19 cellular contexts compared by ENCODE assay signal in the genomic region with DNA sequence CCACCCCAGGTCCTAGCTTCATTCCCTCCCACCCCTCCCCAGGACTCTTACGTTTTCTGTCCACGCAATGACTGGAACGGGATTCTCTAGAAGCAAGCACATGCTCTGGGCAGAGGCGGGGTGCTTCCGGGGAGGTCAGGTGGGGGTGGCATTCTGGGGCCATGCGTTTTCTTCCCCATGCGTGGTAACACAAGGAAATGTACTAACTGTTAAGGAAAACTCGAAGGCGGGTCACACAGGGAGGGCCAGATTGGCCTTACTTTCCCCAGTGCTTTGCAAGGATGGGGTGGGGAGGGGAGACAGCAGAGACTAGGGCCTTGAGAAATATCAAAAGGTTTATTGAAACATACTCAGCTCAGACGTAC. TPM values are rescaled to one million over a fixed set of nuclear protein-coding genes. Genes with fewer than 3 reads are reported as not detected.
A peak's percentile ranks its signal among the peaks of the same experiment; 100 is the strongest.
DNase-seq lines count a peak whose midpoint lies in the region; ATAC-seq and TF ChIP-seq lines count a peak whose summit lies in the region.
"Had no signal": no experiment of that assay in that cellular context is flagged by ENCODE, and none has a peak within 500 bp of the region (broad histone marks: within the 10 kb centered on the region; RNA-seq: fewer than 3 reads in every experiment).

No MANE protein-coding gene starts in this region.

- no peak for TF ChIP-seq CTCF in WTC11 (IDR thresholded peaks at IDR 0.05)
- no peak for TF ChIP-seq CTCF in lower lobe of right lung (IDR thresholded peaks at IDR 0.05)

- ATAC-seq in WTC11 (no peak), lower lobe of right lung (no peak), GM19351 (IDR thresholded peaks at IDR 0.05; ENCODE audit: unreplicated experiment) (no peak), HG02623 (IDR thresholded peaks at IDR 0.05; ENCODE audit: unreplicated experiment) (no peak)
- ATAC-seq: Right ventricle myocardium inferior had no signal

- H3K4me3 Mint-ChIP-seq in WTC11, result peak overlapping the region; percentile 39; the same call in 1 of the 2 replicates
- H3K4me3 Mint-ChIP-seq: CD4-positive, alpha-beta T cell had no signal

- CTCF ChIA-PET in WTC11 (lab: Charles Lee), result no interaction called here

- intact Hi-C loops in lower lobe of right lung (cut with DNase I), result no loop called here

- DNase-seq in WTC11 (ENCODE audit: low spot score), result no peak
- peak; percentile 14 for DNase-seq in lower lobe of right lung
- no peak for DNase-seq in G401 (ENCODE audit: low spot score)
- DNase-seq: CD4-positive, alpha-beta T cell; COR-L47; DMS79; GM23248; KBM-7; MM.1S; NCI-H1436 treated with DMSO at 0.1 percent for 48 hours; NCI-H2029; NCI-H524 treated with DMSO at 0.1 percent for 48 hours had no signal

- in situ Hi-C loops in G401 (cut with HindIII; ENCODE audit: low sequenced_read_pairs), result no loop called here

- H3K9me3 ChIP-seq in lower lobe of right lung, result no peaks in the 10 kb centered on the region
- H3K9me3 ChIP-seq: BLaER1, SJSA1 had no signal

- no peaks in the 10 kb centered on the region for H3K9me3 Mint-ChIP-seq in WTC11
- H3K9me3 Mint-ChIP-seq: CD4-positive, alpha-beta T cell had no signal

- H3K27ac ChIP-seq in cingulate gyrus (ENCODE audit: low read depth, low read length) (peak overlapping the region; percentile 86), lower lobe of right lung (no peak overlapping the region), temporal lobe (ENCODE audit: low read depth, low read length) (peak overlapping the region; percentile 99)
- H3K27ac ChIP-seq: BLaER1, GM23248, SJSA1 had no signal

- peak overlapping the region; percentile 100 for H3K27ac Mint-ChIP-seq in WTC11
- H3K27ac Mint-ChIP-seq: CD4-positive, alpha-beta T cell had no signal

- POLR2A ChIA-PET in WTC11 (lab: Charles Lee), result no interaction called here

- H3K4me1 Mint-ChIP-seq in WTC11, result peaks cover 95% of the 10 kb centered on the region

- H3K36me3 Mint-ChIP-seq in WTC11, result peaks cover 37% of the 10 kb centered on the region

- H3K27me3 ChIP-seq in lower lobe of right lung (ENCODE audit: low read depth), result no peaks in the 10 kb centered on the region
- H3K27me3 ChIP-seq: BLaER1, SJSA1 had no signal

- peaks cover 1% of the 10 kb centered on the region for H3K27me3 Mint-ChIP-seq in WTC11 (ENCODE audit: low read depth)
- H3K27me3 Mint-ChIP-seq: CD4-positive, alpha-beta T cell had no signal

- H3K4me3 ChIP-seq in lower lobe of right lung, result no peak overlapping the region
- H3K4me3 ChIP-seq: BLaER1, GM23248, SJSA1 had no signal

- H3K36me3 ChIP-seq in lower lobe of right lung, result peaks cover 8% of the 10 kb centered on the region
- H3K36me3 ChIP-seq: BLaER1 had no signal

- H3K4me1 ChIP-seq in lower lobe of right lung, result no peaks in the 10 kb centered on the region

TF ChIP-seq in WTC11, 78 proteins besides CTCF, POLR2A, EP300 and RAD21:
- TF ChIP-seq SMAD3 (CRISPR knock-in tag; IDR thresholded peaks at IDR 0.05; ENCODE audit: borderline replicate concordance), result no peak
- TF ChIP-seq, protein P1, sequence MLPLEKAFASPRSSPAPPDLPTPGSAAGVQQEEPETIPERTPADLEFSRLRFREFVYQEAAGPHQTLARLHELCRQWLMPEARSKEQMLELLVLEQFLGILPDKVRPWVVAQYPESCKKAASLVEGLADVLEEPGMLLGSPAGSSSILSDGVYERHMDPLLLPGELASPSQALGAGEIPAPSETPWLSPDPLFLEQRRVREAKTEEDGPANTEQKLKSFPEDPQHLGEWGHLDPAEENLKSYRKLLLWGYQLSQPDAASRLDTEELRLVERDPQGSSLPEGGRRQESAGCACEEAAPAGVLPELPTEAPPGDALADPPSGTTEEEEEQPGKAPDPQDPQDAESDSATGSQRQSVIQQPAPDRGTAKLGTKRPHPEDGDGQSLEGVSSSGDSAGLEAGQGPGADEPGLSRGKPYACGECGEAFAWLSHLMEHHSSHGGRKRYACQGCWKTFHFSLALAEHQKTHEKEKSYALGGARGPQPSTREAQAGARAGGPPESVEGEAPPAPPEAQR (CRISPR knock-in tag; IDR thresholded peaks at IDR 0.05), result no peak

RNA-seq across cellular contexts. Expression of gene GPRC5B, which starts 26.0 kb away (rescaled TPM):
- total RNA-seq in WTC11 (2021) (104 to 107 TPM (median 105 TPM) in 3 replicates), lower lobe of right lung (15.4 TPM), temporal lobe (37.9 TPM)
- total RNA-seq in G401 (2014; rRNA removed; shearing (Covaris generic)), result 0.88 and 2.5 TPM in 2 replicates
- total RNA-seq: GM23248 had no signal
